ENCODE assay signal across 11 cellular contexts in the genomic region with DNA sequence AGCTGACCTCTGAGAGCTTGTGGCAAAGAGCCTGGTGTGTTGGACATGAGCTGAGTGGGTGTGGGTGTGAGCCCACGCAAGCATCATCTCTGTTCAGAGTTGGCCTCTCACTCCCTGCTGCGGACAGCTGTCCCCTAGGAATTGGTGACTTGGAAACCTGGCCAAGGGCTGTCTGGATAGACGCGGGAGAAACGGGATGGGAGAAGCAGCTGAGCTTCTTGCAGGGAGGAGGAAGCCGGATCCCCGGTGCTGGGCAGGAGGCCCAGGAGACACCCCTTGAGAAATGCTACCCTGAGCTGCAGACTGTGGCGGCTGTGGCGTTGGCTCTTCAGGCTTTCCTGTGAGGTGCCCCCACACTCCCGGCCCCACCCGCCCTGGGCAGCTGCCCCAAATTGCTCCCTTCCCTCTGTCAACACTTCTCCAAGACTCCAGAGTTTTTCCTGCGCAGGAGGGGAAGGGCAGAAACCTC.
DNase-seq lines count a peak whose midpoint lies in the region; ATAC-seq and TF ChIP-seq lines count a peak whose summit lies in the region.
"Had no signal": no experiment of that assay in that cellular context is flagged by ENCODE, and none has a peak within 500 bp of the region (broad histone marks: within the 10 kb centered on the region; RNA-seq: fewer than 3 reads in every experiment).

No MANE protein-coding gene starts in this region.

- H3K79me2 ChIP-seq in fibroblast of lung (ENCODE audit: control insufficient read depth, insufficient read depth, low read length): no peaks in the 10 kb centered on the region

- peaks cover 10% of the 10 kb centered on the region for H3K36me3 ChIP-seq in SJCRH30
- H3K36me3 ChIP-seq in fibroblast of lung (ENCODE audit: control insufficient read depth, insufficient read depth, low read length): no peaks in the 10 kb centered on the region

- H3K27me3 Mint-ChIP-seq in nephron (ENCODE audit: low read depth) (peaks cover 11% of the 10 kb centered on the region), type B pancreatic cell (no peaks in the 10 kb centered on the region)
- H3K27me3 Mint-ChIP-seq in activated CD4-positive, alpha-beta T cell treated with anti-CD3 and anti-CD28 coated beads, Interleukin-2, amount 10 ng/mL, durations not matched to agents 7 days and 5 days: peaks cover 2% of the 10 kb centered on the region
- H3K27me3 Mint-ChIP-seq: activated naive CD8-positive, alpha-beta T cell treated with anti-CD3 and anti-CD28 coated beads, Interleukin-2, amount 50 U/mL, for 24 hours had no signal

- H3K9ac ChIP-seq in fibroblast of lung (ENCODE audit: insufficient read depth, low read length): peak overlapping the region; percentile 62

- no peaks in the 10 kb centered on the region for H3K27me3 ChIP-seq in SJCRH30
- no peaks in the 10 kb centered on the region for H3K27me3 ChIP-seq in fibroblast of lung (ENCODE audit: control insufficient read depth, insufficient read depth, low read length)

- H3K9me3 ChIP-seq in SJCRH30 (replicated peaks) (0 out of 2 replicates have a peak, but pooled peaks cover 7% of the 10 kb centered on the region), fibroblast of lung (ENCODE audit: control insufficient read depth, insufficient read depth, low read depth, low read length) (no peaks in the 10 kb centered on the region)

- POLR2A ChIA-PET in activated CD4-positive, alpha-beta T cell treated with anti-CD3 and anti-CD28 coated beads, Interleukin-2, amount 10 ng/mL, durations not matched to agents 7 days and 5 days (lab: Charles Lee): no interaction called here

- no peak overlapping the region for H2AFZ ChIP-seq in fibroblast of lung (ENCODE audit: low read length)

- H3K4me1 ChIP-seq in SJCRH30 (peaks cover 32% of the 10 kb centered on the region), fibroblast of lung (ENCODE audit: control insufficient read depth, extremely low read depth, insufficient read depth, low read length) (peaks cover 25% of the 10 kb centered on the region)

- H4K20me1 ChIP-seq in fibroblast of lung (ENCODE audit: control insufficient read depth, extremely low read depth, insufficient read depth, low read length): no peaks in the 10 kb centered on the region

- CTCF ChIA-PET in activated CD4-positive, alpha-beta T cell treated with anti-CD3 and anti-CD28 coated beads, Interleukin-2, amount 10 ng/mL, durations not matched to agents 7 days and 5 days (lab: Charles Lee): no interaction called here

- H3K4me1 Mint-ChIP-seq in nephron: peaks cover 92% of the 10 kb centered on the region
- peaks cover 54% of the 10 kb centered on the region for H3K4me1 Mint-ChIP-seq in type B pancreatic cell (ENCODE audit: unreplicated experiment)
- no peaks in the 10 kb centered on the region for H3K4me1 Mint-ChIP-seq in activated CD4-positive, alpha-beta T cell treated with anti-CD3 and anti-CD28 coated beads, Interleukin-2, amount 10 ng/mL, durations not matched to agents 7 days and 5 days
- H3K4me1 Mint-ChIP-seq: activated CD4-positive, alpha-beta memory T cell treated with anti-CD3 and anti-CD28 coated beads, Interleukin-2, amount 10 ng/mL, durations not matched to agents 7 days and 5 days; activated naive CD8-positive, alpha-beta T cell treated with anti-CD3 and anti-CD28 coated beads, Interleukin-2, amount 50 U/mL, for 24 hours had no signal

- H3K4me3 ChIP-seq in SJCRH30: peak overlapping the region; percentile 53
- H3K4me3 ChIP-seq in fibroblast of lung (replicated peaks in 1 of 4; ENCODE audit: control extremely low read depth in 1 of 4, insufficient read depth in 1 of 4, low read depth in 3 of 4, low read length in 4 of 4): no peak overlapping the region

- peak overlapping the region; percentile 70 for H3K4me2 ChIP-seq in fibroblast of lung (ENCODE audit: extremely low read depth, insufficient read depth, low read length)

- H3K4me3 Mint-ChIP-seq in nephron (peak overlapping the region; percentile 34 to 72 (median 48)), type B pancreatic cell (peak overlapping the region; percentile 65)
- H3K4me3 Mint-ChIP-seq in activated CD4-positive, alpha-beta T cell treated with anti-CD3 and anti-CD28 coated beads, Interleukin-2, amount 10 ng/mL, durations not matched to agents 7 days and 5 days: no peak overlapping the region
- H3K4me3 Mint-ChIP-seq: activated CD4-positive, alpha-beta memory T cell treated with anti-CD3 and anti-CD28 coated beads, Interleukin-2, amount 10 ng/mL, durations not matched to agents 7 days and 5 days; activated naive CD8-positive, alpha-beta T cell treated with anti-CD3 and anti-CD28 coated beads, Interleukin-2, amount 50 U/mL, for 24 hours had no signal

- no peak for ATAC-seq in HG02970 (IDR thresholded peaks at IDR 0.05; ENCODE audit: low FRiP score, unreplicated experiment)
- ATAC-seq: activated naive CD8-positive, alpha-beta T cell treated with anti-CD3 and anti-CD28 coated beads, Interleukin-2, amount 50 U/mL, for 24 hours had no signal

- H3K27ac Mint-ChIP-seq in nephron: peak overlapping the region; percentile 81 to 92 (median 87)
- H3K27ac Mint-ChIP-seq in type B pancreatic cell: peak overlapping the region; percentile 68
- H3K27ac Mint-ChIP-seq in activated CD4-positive, alpha-beta T cell treated with anti-CD3 and anti-CD28 coated beads, Interleukin-2, amount 10 ng/mL, durations not matched to agents 7 days and 5 days: no peak overlapping the region
- H3K27ac Mint-ChIP-seq: activated CD4-positive, alpha-beta memory T cell treated with anti-CD3 and anti-CD28 coated beads, Interleukin-2, amount 10 ng/mL, durations not matched to agents 7 days and 5 days; activated naive CD8-positive, alpha-beta T cell treated with anti-CD3 and anti-CD28 coated beads, Interleukin-2, amount 50 U/mL, for 24 hours had no signal

- H3K27ac ChIP-seq in SJCRH30 (peak overlapping the region; percentile 84), fibroblast of lung (ENCODE audit: insufficient read depth, low read length) (peak overlapping the region; percentile 89)

- H3K9me3 Mint-ChIP-seq in nephron: peaks cover 2% of the 10 kb centered on the region
- peaks cover 5% of the 10 kb centered on the region for H3K9me3 Mint-ChIP-seq in type B pancreatic cell
- peaks cover 4% of the 10 kb centered on the region for H3K9me3 Mint-ChIP-seq in activated CD4-positive, alpha-beta T cell treated with anti-CD3 and anti-CD28 coated beads, Interleukin-2, amount 10 ng/mL, durations not matched to agents 7 days and 5 days
- H3K9me3 Mint-ChIP-seq: activated CD4-positive, alpha-beta memory T cell treated with anti-CD3 and anti-CD28 coated beads, Interleukin-2, amount 10 ng/mL, durations not matched to agents 7 days and 5 days had no signal

- DNase-seq in SJCRH30 (peak; percentile 84 to 86), fibroblast of lung (ENCODE audit: low read depth in 2 of 2) (peak; percentile 45 to 74), type B pancreatic cell (ENCODE audit: extremely low spot score, unreplicated experiment) (no peak)
- no peak for DNase-seq in activated effector memory CD4-positive, alpha-beta T cell treated with anti-CD3 and anti-CD28 coated beads, Interleukin-2, amount 50 U/mL, for 16 hours
- no peak for DNase-seq in activated CD4-positive, alpha-beta T cell treated with anti-CD3 and anti-CD28 coated beads, Interleukin-2, amount 10 ng/mL, durations not matched to agents 7 days and 5 days
- DNase-seq: activated CD4-positive, alpha-beta memory T cell treated with anti-CD3 and anti-CD28 coated beads, Interleukin-2, amount 10 ng/mL, durations not matched to agents 7 days and 5 days; activated naive CD8-positive, alpha-beta T cell treated with anti-CD3 and anti-CD28 coated beads, Interleukin-2, amount 50 U/mL, for 24 hours; Karpas-422; NCI-H510A treated with DMSO at 0.1 percent for 48 hours had no signal

- H3K36me3 Mint-ChIP-seq in nephron (ENCODE audit: low read depth) (peaks cover 44% of the 10 kb centered on the region), type B pancreatic cell (peaks cover 39% of the 10 kb centered on the region)
- no peaks in the 10 kb centered on the region for H3K36me3 Mint-ChIP-seq in activated CD4-positive, alpha-beta T cell treated with anti-CD3 and anti-CD28 coated beads, Interleukin-2, amount 10 ng/mL, durations not matched to agents 7 days and 5 days (ENCODE audit: low read depth)

- TF ChIP-seq CTCF in fibroblast of lung (conservative IDR thresholded peaks at IDR 0.05 in 1 of 2, IDR thresholded peaks at IDR 0.05 in 1 of 2; ENCODE audit: low read depth in 1 of 2, low read length in 2 of 2) (no peak), nephron (IDR thresholded peaks at IDR 0.05; ENCODE audit: unreplicated experiment in 3 of 3) (no peak), type B pancreatic cell (conservative IDR thresholded peaks at IDR 0.05) (no peak)

Comparison
In these comparisons a context has a peak if more than half of its experiments do, and no peak if none do; other contexts are left out.
1. DNase-seq: peak in SJCRH30 (2 of 2) and fibroblast of lung (2 of 2); none in type B pancreatic cell (single experiment), activated effector memory CD4-positive, alpha-beta T cell treated with anti-CD3 and anti-CD28 coated beads, Interleukin-2, amount 50 U/mL, for 16 hours (single experiment) and activated CD4-positive, alpha-beta T cell treated with anti-CD3 and anti-CD28 coated beads, Interleukin-2, amount 10 ng/mL, durations not matched to agents 7 days and 5 days (single experiment).